Comparison of ENCODE assay signal across 20 cellular contexts in genomic region chr4:38412137-38412536, GRCh38.
DNase-seq lines count a peak whose midpoint lies in the region; ATAC-seq, FAIRE-seq and TF ChIP-seq lines count a peak whose summit lies in the region.
"Had no signal": no experiment of that assay in that cellular context is flagged by ENCODE, and none has a peak within 500 bp of the region (broad histone marks: within the 10 kb centered on the region; RNA-seq: fewer than 3 reads in every experiment).

No MANE protein-coding gene starts in this region.

- intact Hi-C loops in K562 (cut with micrococcal nuclease) = no loop called here
- intact Hi-C loops in HepG2 (cut with micrococcal nuclease; ENCODE audit: unreplicated experiment) = no loop called here

- BruUV-seq in K562 (replicated peaks; lab: Mats Ljungman, UMichigan) (no TSS peak), HepG2 (replicated peaks; lab: Mats Ljungman, UMichigan) (no TSS peak)

- CTCF ChIA-PET in K562 (lab: Yijun Ruan, JAX; ENCODE audit: low intra/inter-chr PET ratio) (no interaction called here), HepG2 (lab: Yijun Ruan, JAX; ENCODE audit: low intra/inter-chr PET ratio, low total read pairs) (no interaction called here)

- H3K9me3 ChIP-seq in K562 (replicated peaks; ENCODE audit: control insufficient read depth, insufficient read depth, low read depth, low read length) = no peaks in the 10 kb centered on the region
- H3K9me3 ChIP-seq in HepG2 (ENCODE audit: low read length) = no peaks in the 10 kb centered on the region
- H3K9me3 ChIP-seq in neural progenitor cell (ENCODE audit: low read depth) = no peaks in the 10 kb centered on the region
- H3K9me3 ChIP-seq: A549, HAP-1 had no signal

- no peak overlapping the region for H3K27ac Mint-ChIP-seq in neural progenitor cell
- H3K27ac Mint-ChIP-seq: CD14-positive monocyte; CD8-positive, alpha-beta T cell had no signal

- no peaks in the 10 kb centered on the region for H3F3A ChIP-seq in neural progenitor cell (ENCODE audit: low read depth)

- no peak overlapping the region for H3K4me2 ChIP-seq in K562 (ENCODE audit: insufficient read depth, low read length)
- H3K4me2 ChIP-seq in HepG2 (ENCODE audit: low read depth, low read length) = no peak overlapping the region
- no peak overlapping the region for H3K4me2 ChIP-seq in neural progenitor cell
- H3K4me2 ChIP-seq: A549 had no signal

- POLR2A ChIA-PET in K562 (lab: Yijun Ruan, JAX) = interaction anchor here (0.6 kb wide), 1 partner anchor 13 kb away, joined by 4 read pairs; no protein-coding TSS in a partner anchor
- POLR2A ChIA-PET in HepG2 (lab: Yijun Ruan, JAX) = no interaction called here

- H3K36me3 ChIP-seq in K562 (ENCODE audit: control insufficient read depth, insufficient read depth, low read length) (no peaks in the 10 kb centered on the region), HepG2 (replicated peaks in 1 of 2; ENCODE audit: control insufficient read depth in 1 of 2, insufficient read depth in 2 of 2, low read length in 2 of 2) (no peaks in the 10 kb centered on the region), neural progenitor cell (no peaks in the 10 kb centered on the region)
- H3K36me3 ChIP-seq: HAP-1 had no signal

- ATAC-seq in K562 (no peak; the same call in 2 of the 3 replicates), HepG2 (no peak), HG03571 (IDR thresholded peaks at IDR 0.05; ENCODE audit: unreplicated experiment) (no peak)
- ATAC-seq: A549; CD8-positive, alpha-beta T cell had no signal

- no peaks in the 10 kb centered on the region; a peak in 1 of 5 replicates for H3K4me1 ChIP-seq in K562 (replicated peaks in 1 of 2; ENCODE audit: control insufficient read depth in 2 of 2, insufficient read depth in 2 of 2, low read length in 2 of 2)
- peaks cover 62% of the 10 kb centered on the region for H3K4me1 ChIP-seq in HepG2 (ENCODE audit: insufficient read depth, low read length)
- H3K4me1 ChIP-seq in neural progenitor cell = no peaks in the 10 kb centered on the region
- H3K4me1 ChIP-seq: HAP-1 had no signal

- H3K4me1 Mint-ChIP-seq in neural progenitor cell = peaks cover 23% of the 10 kb centered on the region
- H3K4me1 Mint-ChIP-seq: CD14-positive monocyte had no signal

- H3K36me3 Mint-ChIP-seq in neural progenitor cell = no peaks in the 10 kb centered on the region
- H3K36me3 Mint-ChIP-seq: CD14-positive monocyte; CD8-positive, alpha-beta T cell had no signal

- TF ChIP-seq CTCF in K562 (IDR thresholded peaks at IDR 0.05 in 2 of 3, conservative IDR thresholded peaks at IDR 0.05 in 1 of 3; ENCODE audit: insufficient read depth in 2 of 3, low read depth in 1 of 3, low read length in 3 of 3) = no peak
- TF ChIP-seq CTCF in fibroblast of the aortic adventitia (IDR thresholded peaks at IDR 0.05; ENCODE audit: insufficient read depth, low read length) = no peak
- TF ChIP-seq CTCF in HepG2 (CRISPR knock-in tag; IDR thresholded peaks at IDR 0.05) = no peak
- no peak for TF ChIP-seq CTCF in neural progenitor cell (IDR thresholded peaks at IDR 0.05)

- peak overlapping the region; percentile 34; the same call in 1 of the 2 replicates for H2AFZ ChIP-seq in K562 (ENCODE audit: low read depth, low read length)
- H2AFZ ChIP-seq in HepG2 (ENCODE audit: low read length) = peak overlapping the region; percentile 48
- H2AFZ ChIP-seq in neural progenitor cell (replicated peaks) = peak overlapping the region; percentile 45

- TF ChIP-seq POLR2A in K562 (conservative IDR thresholded peaks at IDR 0.05) (no peak), HepG2 (IDR thresholded peaks at IDR 0.05; ENCODE audit: insufficient read depth in 1 of 2, low read depth in 2 of 2, low read length in 2 of 2) (no peak)

- no peaks in the 10 kb centered on the region for H4K20me1 ChIP-seq in K562 (replicated peaks; ENCODE audit: control insufficient read depth, insufficient read depth, low read length)
- H4K20me1 ChIP-seq in HepG2 (ENCODE audit: insufficient read depth, low read length) = no peaks in the 10 kb centered on the region
- H4K20me1 ChIP-seq in neural progenitor cell (ENCODE audit: low read depth) = no peaks in the 10 kb centered on the region

- no peak overlapping the region for H3K9ac ChIP-seq in K562 (ENCODE audit: insufficient read depth in 1 of 2, low read depth in 2 of 2, low read length in 2 of 2)
- H3K9ac ChIP-seq in HepG2 (ENCODE audit: insufficient read depth, low read depth, low read length) = no peak overlapping the region
- no peak overlapping the region for H3K9ac ChIP-seq in neural progenitor cell

- no peaks in the 10 kb centered on the region for H3K9me3 Mint-ChIP-seq in neural progenitor cell
- H3K9me3 Mint-ChIP-seq: CD8-positive, alpha-beta T cell had no signal

- H3K27ac ChIP-seq in K562 (ENCODE audit: extremely low read depth, low read depth, low read length) (no peak overlapping the region), HepG2 (ENCODE audit: extremely low read length, insufficient read depth, low read length) (no peak overlapping the region), neural progenitor cell (no peak overlapping the region)
- H3K27ac ChIP-seq: A549, HL-60 had no signal

- H3K27me3 ChIP-seq in K562 (ENCODE audit: control insufficient read depth in 2 of 2, insufficient read depth in 2 of 2, low read length in 2 of 2) (no peaks in the 10 kb centered on the region), HepG2 (ENCODE audit: control insufficient read depth in 1 of 2, insufficient read depth in 2 of 2, low read length in 2 of 2) (no peaks in the 10 kb centered on the region), neural progenitor cell (no peaks in the 10 kb centered on the region)

- in situ Hi-C loops in K562 (cut with MboI) = no loop called here
- in situ Hi-C loops in HepG2 (cut with HindIII; ENCODE audit: extremely low pct_ligation_motif_present, low pct_unique_long_range_greater_than_20kb) = no loop called here

- no peaks in the 10 kb centered on the region for H3K9me1 ChIP-seq in K562 (ENCODE audit: control insufficient read depth, insufficient read depth, low read length)

- WGBS in K562 (ENCODE audit: insufficient coverage, low coverage, missing lambda C conversion rate) = 55% methylated on average over 4 of the region's 4 CpGs
- 100% methylated on average over 4 of the region's 4 CpGs for WGBS in HepG2 (ENCODE audit: low lambda C conversion rate)

- TF ChIP-seq RAD21 in K562 (CRISPR knock-in tag; conservative IDR thresholded peaks at IDR 0.05 in 1 of 2, IDR thresholded peaks at IDR 0.05 in 1 of 2) = no peak
- TF ChIP-seq RAD21 in HepG2 (CRISPR knock-in tag; IDR thresholded peaks at IDR 0.05) = no peak

- H3K79me2 ChIP-seq in K562 (ENCODE audit: control insufficient read depth, insufficient read depth, low read length) = no peaks in the 10 kb centered on the region
- no peaks in the 10 kb centered on the region for H3K79me2 ChIP-seq in HepG2 (ENCODE audit: insufficient read depth, low read length)
- no peaks in the 10 kb centered on the region for H3K79me2 ChIP-seq in neural progenitor cell (ENCODE audit: low read depth)

- no peak for FAIRE-seq in K562 (lab: Jason Lieb, UNC)
- no peak for FAIRE-seq in HepG2 (lab: Jason Lieb, UNC)
- FAIRE-seq: A549, D721Med, G401.6, GM12892, H1 had no signal

- no peak for TF ChIP-seq EP300 in K562 (IDR thresholded peaks at IDR 0.05; ENCODE audit: low read length)
- TF ChIP-seq EP300 in HepG2 (IDR thresholded peaks at IDR 0.05; ENCODE audit: low read depth in 2 of 2, low read length in 2 of 2) = no peak
- no peak for TF ChIP-seq EP300 in HepG2 (CRISPR knock-in tag; IDR thresholded peaks at IDR 0.05; ENCODE audit: borderline replicate concordance)

- H3K27me3 Mint-ChIP-seq in neural progenitor cell (ENCODE audit: insufficient read depth, low read depth) = peaks cover 5% of the 10 kb centered on the region

- H3K4me3 Mint-ChIP-seq in neural progenitor cell = no peak overlapping the region
- H3K4me3 Mint-ChIP-seq: CD14-positive monocyte; CD8-positive, alpha-beta T cell had no signal

- no peak overlapping the region for H3K4me3 ChIP-seq in K562
- no peak overlapping the region for H3K4me3 ChIP-seq in fibroblast of the aortic adventitia (ENCODE audit: low read depth, low read length)
- no peak overlapping the region for H3K4me3 ChIP-seq in HepG2 (replicated peaks in 1 of 3; ENCODE audit: insufficient read depth in 1 of 3, low read depth in 2 of 3, low read length in 3 of 3)
- no peak overlapping the region for H3K4me3 ChIP-seq in neural progenitor cell
- H3K4me3 ChIP-seq: A549, HAP-1 had no signal

- DNase-seq in K562 (ENCODE audit: extremely low read depth in 1 of 4, low spot score in 3 of 4) = no peak
- peak; percentile 6 for DNase-seq in fibroblast of the aortic adventitia (ENCODE audit: low read depth)
- DNase-seq in HepG2 (ENCODE audit: low spot score) = no peak
- no peak for DNase-seq in neural progenitor cell (ENCODE audit: low spot score)
- no peak for DNase-seq in NCI-H1092 treated with DMSO at 0.1 percent for 48 hours (lab: John Stamatoyannopoulos, UW)
- no peak for DNase-seq in activated CD4-positive, alpha-beta T cell treated with anti-CD3 and anti-CD28 coated beads, Interleukin-2, amount 50 U/mL, for 1 hour
- DNase-seq: CD8-positive, alpha-beta T cell; COR-L47; DMS153; DMS79 treated with DMSO at 0.1 percent for 48 hours; EL had no signal

TF ChIP-seq in HepG2, 621 proteins besides CTCF, POLR2A, EP300 and RAD21 (continues in another document):
- no peak for TF ChIP-seq ZFP91 (CRISPR knock-in tag; IDR thresholded peaks at IDR 0.05; ENCODE audit: borderline replicate concordance)
- TF ChIP-seq NPAS2 (CRISPR knock-in tag; IDR thresholded peaks at IDR 0.05; ENCODE audit: borderline replicate concordance) = no peak
- no peak for TF ChIP-seq ZNF317 (CRISPR knock-in tag; IDR thresholded peaks at IDR 0.05)
- TF ChIP-seq DPF2 (CRISPR knock-in tag; IDR thresholded peaks at IDR 0.05; ENCODE audit: borderline replicate concordance, low read depth) = no peak
- no peak for TF ChIP-seq MATR3 (CRISPR knock-in tag; IDR thresholded peaks at IDR 0.05)
- TF ChIP-seq NR2F2 (IDR thresholded peaks at IDR 0.05; ENCODE audit: borderline replicate concordance, low read depth) = no peak
- TF ChIP-seq ZBTB38 (CRISPR knock-in tag; IDR thresholded peaks at IDR 0.05) = no peak
- TF ChIP-seq MIER3 (CRISPR knock-in tag; IDR thresholded peaks at IDR 0.05; ENCODE audit: borderline replicate concordance) = no peak
